Comparison of ENCODE assay signal across 34 cellular contexts in genomic region chr17:37206299-37206698, GRCh38.
"Had no signal": no experiment of that assay in that cellular context is flagged by ENCODE, and none has a peak within 500 bp of the region (broad histone marks: within the 10 kb centered on the region; RNA-seq: fewer than 3 reads in every experiment).

No MANE protein-coding gene starts in this region.

- H3K4me1 ChIP-seq: ascending aorta had no signal

- ATAC-seq: activated CD8-positive, alpha-beta T cell treated with anti-CD3 and anti-CD28 coated beads for 36 hours; activated naive CD4-positive, alpha-beta T cell treated with anti-CD3 and anti-CD28 coated beads, Interleukin-2, amount 50 U/mL, for 72 hours; activated T-cell treated with anti-CD3 and anti-CD28 coated beads, Interleukin-2, amount 50 U/mL, for 4 hours; activated T-cell treated with anti-CD3 and anti-CD28 coated beads, Interleukin-2, amount 50 U/mL, for 72 hours; activated T-helper 17 cell treated with anti-CD3 and anti-CD28 coated beads, Interleukin-2, amount 50 U/mL, for 72 hours had no signal

- H3K9me3 Mint-ChIP-seq: activated B cell treated with CpG ODN at 0.5 μM for 24 hours; activated CD4-positive, alpha-beta memory T cell treated with anti-CD3 and anti-CD28 coated beads for 36 hours; activated CD4-positive, alpha-beta T cell treated with anti-CD3 and anti-CD28 coated beads, Interleukin-2, amount 10 ng/mL, durations not matched to agents 24 days and 14 days; activated CD8-positive, alpha-beta T cell treated with anti-CD3 and anti-CD28 coated beads for 36 hours; activated naive CD4-positive, alpha-beta T cell treated with anti-CD3 and anti-CD28 coated beads for 36 hours; activated naive CD4-positive, alpha-beta T cell treated with anti-CD3 and anti-CD28 coated beads, Interleukin-2, amount 50 U/mL, for 72 hours; activated naive CD8-positive, alpha-beta T cell treated with anti-CD3 and anti-CD28 coated beads for 36 hours; activated T-cell treated with anti-CD3 and anti-CD28 coated beads, Interleukin-2, amount 50 U/mL, for 4 hours; activated T-cell treated with anti-CD3 and anti-CD28 coated beads, Interleukin-2, amount 50 U/mL, for 72 hours; activated T-helper 1 cell treated with anti-CD3 and anti-CD28 coated beads, Interleukin-12 subunit alpha, Interleukin-12 subunit beta, Interleukin-2, Interleukin-4 antibody, amounts not matched to agents 30 ng/mL and 10 ng/mL and 1 ng/mL, durations not matched to agents 14 hours and 24 hours and 36 hours; activated T-helper 17 cell treated with anti-CD3 and anti-CD28 coated beads, Interleukin-2, amount 50 U/mL, for 72 hours; brain; T-helper 1 cell treated with Interleukin-12 subunit alpha and Interleukin-12 subunit beta and Interleukin-4 antibody, amounts not matched to agents 30 μg/mL and 1 μg/mL, for 36 hours; T-helper 2 cell treated with Interferon-gamma antibody and Interleukin-4, amounts not matched to agents 5 μg/mL and 100 μg/mL, for 36 hours had no signal

- H3K9me3 ChIP-seq: ascending aorta had no signal

- H3K27me3 Mint-ChIP-seq: activated B cell treated with CpG ODN at 0.5 μM for 24 hours; activated CD4-positive, alpha-beta memory T cell treated with anti-CD3 and anti-CD28 coated beads for 36 hours; activated CD4-positive, alpha-beta T cell treated with anti-CD3 and anti-CD28 coated beads, Interleukin-2, amount 10 ng/mL, durations not matched to agents 24 days and 14 days; activated CD8-positive, alpha-beta T cell treated with anti-CD3 and anti-CD28 coated beads for 36 hours; activated naive CD8-positive, alpha-beta T cell treated with anti-CD3 and anti-CD28 coated beads for 36 hours; activated T-helper 17 cell treated with anti-CD3 and anti-CD28 coated beads, Interleukin-2, amount 50 U/mL, for 72 hours; brain had no signal

- H3K27me3 ChIP-seq: ascending aorta, cardiac muscle cell had no signal

- H3K27ac ChIP-seq: ascending aorta, cardiac muscle cell, VCaP had no signal

- H3K4me1 Mint-ChIP-seq: activated B cell treated with CpG ODN at 0.5 μM for 24 hours; activated CD4-positive, alpha-beta T cell treated with anti-CD3 and anti-CD28 coated beads, Interleukin-2, amount 10 ng/mL, durations not matched to agents 24 days and 14 days; activated naive CD8-positive, alpha-beta T cell treated with anti-CD3 and anti-CD28 coated beads for 36 hours; activated T-helper 17 cell treated with anti-CD3 and anti-CD28 coated beads, Interleukin-2, amount 50 U/mL, for 72 hours had no signal

- H3K4me3 ChIP-seq: ascending aorta, cardiac muscle cell had no signal

- DNase-seq: activated B cell treated with CpG ODN at 0.5 μM for 24 hours; activated CD4-positive, alpha-beta memory T cell treated with anti-CD3 and anti-CD28 coated beads for 36 hours; activated CD4-positive, alpha-beta T cell treated with anti-CD3 and anti-CD28 coated beads for 4 hours; activated CD4-positive, alpha-beta T cell treated with anti-CD3 and anti-CD28 coated beads, Interleukin-2, amount 10 ng/mL, durations not matched to agents 24 days and 14 days; activated CD4-positive, alpha-beta T cell treated with anti-CD3 and anti-CD28 coated beads, Interleukin-2, amount 50 U/mL, for 1 hour; activated CD4-positive, alpha-beta T cell treated with anti-CD3 and anti-CD28 coated beads, Interleukin-2, amount 50 U/mL, for 4 hours; activated CD4-positive, CD25-positive, alpha-beta regulatory T cell treated with anti-CD3 and anti-CD28 coated beads, Interleukin-2, amount 50 U/mL, for 72 hours; activated CD8-positive, alpha-beta memory T cell treated with anti-CD3 and anti-CD28 coated beads, Interleukin-2, amount 50 U/mL, for 4 hours; activated CD8-positive, alpha-beta T cell treated with anti-CD3 and anti-CD28 coated beads for 36 hours; activated effector memory CD4-positive, alpha-beta T cell treated with anti-CD3 and anti-CD28 coated beads, Interleukin-2, amount 50 U/mL, for 16 hours; activated gamma-delta T cell treated with Interleukin-2 at 50 U/mL for 16 hours; activated naive CD4-positive, alpha-beta T cell; activated naive CD4-positive, alpha-beta T cell treated with anti-CD3 and anti-CD28 coated beads for 36 hours; activated naive CD4-positive, alpha-beta T cell treated with anti-CD3 and anti-CD28 coated beads, Interleukin-2, amount 50 U/mL, for 16 hours; activated naive CD8-positive, alpha-beta T cell treated with anti-CD3 and anti-CD28 coated beads for 36 hours; activated T-cell treated with anti-CD3 and anti-CD28 coated beads for 4 hours; activated T-cell treated with anti-CD3 and anti-CD28 coated beads, Interleukin-2, amount 50 U/mL, for 1 hour; activated T-cell treated with anti-CD3 and anti-CD28 coated beads, Interleukin-2, amount 50 U/mL, for 4 hours; activated T-cell treated with anti-CD3 and anti-CD28 coated beads, Interleukin-2, amount 50 U/mL, for 72 hours; amygdala; anterior cingulate cortex; caudate nucleus; SW 1271; T-helper 1 cell; T-helper 9 cell had no signal

- H3K27ac Mint-ChIP-seq: activated B cell treated with CpG ODN at 0.5 μM for 24 hours; activated CD4-positive, alpha-beta memory T cell treated with anti-CD3 and anti-CD28 coated beads for 36 hours; activated CD4-positive, alpha-beta T cell treated with anti-CD3 and anti-CD28 coated beads, Interleukin-2, amount 10 ng/mL, durations not matched to agents 24 days and 14 days; activated CD8-positive, alpha-beta T cell treated with anti-CD3 and anti-CD28 coated beads for 36 hours; activated naive CD4-positive, alpha-beta T cell treated with anti-CD3 and anti-CD28 coated beads for 36 hours; activated naive CD4-positive, alpha-beta T cell treated with anti-CD3 and anti-CD28 coated beads, Interleukin-2, amount 50 U/mL, for 72 hours; activated naive CD8-positive, alpha-beta T cell treated with anti-CD3 and anti-CD28 coated beads for 36 hours; activated T-cell treated with anti-CD3 and anti-CD28 coated beads, Interleukin-2, amount 50 U/mL, for 72 hours; activated T-helper 1 cell treated with anti-CD3 and anti-CD28 coated beads, Interleukin-12 subunit alpha, Interleukin-12 subunit beta, Interleukin-2, Interleukin-4 antibody, amounts not matched to agents 30 ng/mL and 10 ng/mL and 1 ng/mL, durations not matched to agents 14 hours and 24 hours and 36 hours; activated T-helper 17 cell treated with anti-CD3 and anti-CD28 coated beads, Interleukin-2, amount 50 U/mL, for 72 hours; brain; T-helper 1 cell treated with Interleukin-12 subunit alpha and Interleukin-12 subunit beta and Interleukin-4 antibody, amounts not matched to agents 30 μg/mL and 1 μg/mL, for 36 hours; T-helper 2 cell treated with Interferon-gamma antibody and Interleukin-4, amounts not matched to agents 5 μg/mL and 100 μg/mL, for 36 hours had no signal

- H3K4me3 Mint-ChIP-seq: activated B cell treated with CpG ODN at 0.5 μM for 24 hours; activated CD4-positive, alpha-beta memory T cell treated with anti-CD3 and anti-CD28 coated beads for 36 hours; activated CD4-positive, alpha-beta T cell treated with anti-CD3 and anti-CD28 coated beads, Interleukin-2, amount 10 ng/mL, durations not matched to agents 24 days and 14 days; activated CD8-positive, alpha-beta T cell treated with anti-CD3 and anti-CD28 coated beads for 36 hours; activated naive CD4-positive, alpha-beta T cell treated with anti-CD3 and anti-CD28 coated beads for 36 hours; activated naive CD8-positive, alpha-beta T cell treated with anti-CD3 and anti-CD28 coated beads for 36 hours; activated T-cell treated with anti-CD3 and anti-CD28 coated beads, Interleukin-2, amount 50 U/mL, for 4 hours; activated T-cell treated with anti-CD3 and anti-CD28 coated beads, Interleukin-2, amount 50 U/mL, for 72 hours; activated T-helper 1 cell treated with anti-CD3 and anti-CD28 coated beads, Interleukin-12 subunit alpha, Interleukin-12 subunit beta, Interleukin-2, Interleukin-4 antibody, amounts not matched to agents 30 ng/mL and 10 ng/mL and 1 ng/mL, durations not matched to agents 14 hours and 24 hours and 36 hours; activated T-helper 17 cell treated with anti-CD3 and anti-CD28 coated beads, Interleukin-2, amount 50 U/mL, for 72 hours; brain; T-helper 1 cell treated with Interleukin-12 subunit alpha and Interleukin-12 subunit beta and Interleukin-4 antibody, amounts not matched to agents 30 μg/mL and 1 μg/mL, for 36 hours; T-helper 2 cell treated with Interferon-gamma antibody and Interleukin-4, amounts not matched to agents 5 μg/mL and 100 μg/mL, for 36 hours had no signal
